15 cellular contexts compared by ENCODE assay signal in the genomic region with DNA sequence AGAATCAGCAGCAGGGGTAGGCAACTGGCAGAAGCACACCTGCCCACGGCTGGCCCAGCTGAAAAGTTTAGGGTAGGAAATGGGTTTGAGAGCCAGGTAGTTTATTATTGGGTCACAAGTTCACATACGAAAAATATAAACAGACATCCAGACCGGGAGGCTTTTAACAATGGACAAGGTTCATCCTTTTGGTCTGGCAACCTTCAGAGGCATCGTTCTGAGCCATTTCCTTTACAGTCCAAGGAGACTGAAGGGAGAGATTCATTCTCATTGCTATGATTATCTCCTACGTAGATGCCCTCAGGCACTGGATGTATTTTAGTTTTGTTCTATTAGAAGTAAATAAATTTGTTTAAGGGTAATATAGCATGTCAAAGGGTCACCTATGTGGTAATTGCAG.
"Had no signal": no experiment of that assay in that cellular context is flagged by ENCODE, and none has a peak within 500 bp of the region (broad histone marks: within the 10 kb centered on the region; RNA-seq: fewer than 3 reads in every experiment).

No MANE protein-coding gene starts in this region.

- H3K4me3 ChIP-seq: heart left ventricle, lung, ovary had no signal

- DNase-seq: activated CD4-positive, alpha-beta T cell treated with anti-CD3 and anti-CD28 coated beads, Interleukin-2, amount 10 ng/mL, durations not matched to agents 24 days and 14 days; activated CD4-positive, CD25-positive, alpha-beta regulatory T cell; activated CD8-positive, alpha-beta memory T cell treated with anti-CD3 and anti-CD28 coated beads, Interleukin-2, amount 50 U/mL, for 48 hours; activated gamma-delta T cell; activated T-cell treated with anti-CD3 and anti-CD28 coated beads, Interleukin-2, amount 50 U/mL, for 72 hours; heart left ventricle; immature natural killer cell; left colon; ovary; stimulated activated CD4-positive, alpha-beta T cell treated with anti-CD3 and anti-CD28 coated beads, Interleukin-4, amount 100 ng/mL, for 1 hour; stimulated activated naive CD4-positive, alpha-beta T cell had no signal

- H3K27ac ChIP-seq: foreskin keratinocyte, heart left ventricle, ovary had no signal

- H3K36me3 ChIP-seq: heart left ventricle, ovary had no signal

- H3K9me3 ChIP-seq: heart left ventricle, ovary had no signal

- H3K27me3 ChIP-seq: foreskin keratinocyte, heart left ventricle, ovary had no signal

- ATAC-seq: activated naive CD4-positive, alpha-beta T cell treated with anti-CD3 and anti-CD28 coated beads, Interleukin-2, amount 50 U/mL, for 72 hours; activated T-cell treated with anti-CD3 and anti-CD28 coated beads, Interleukin-2, amount 50 U/mL, for 72 hours; esophagus mucosa; foreskin keratinocyte; heart left ventricle; left colon had no signal
